In genomic region chr13:31069808-31070544, GRCh38 we compare ENCODE assay signal across 24 cellular contexts.
"Had no signal": no experiment of that assay in that cellular context is flagged by ENCODE, and none has a peak within 500 bp of the region (broad histone marks: within the 10 kb centered on the region; RNA-seq: fewer than 3 reads in every experiment).

No MANE protein-coding gene starts in this region.

- H3K27me3 ChIP-seq: gastroesophageal sphincter, left lung, neural progenitor cell, testis, uterus had no signal

- H3K9me3 Mint-ChIP-seq: activated naive CD8-positive, alpha-beta T cell treated with anti-CD3 and anti-CD28 coated beads, Interleukin-2, amount 10 ng/mL, durations not matched to agents 7 days and 5 days; activated T-cell treated with anti-CD3 and anti-CD28 coated beads, Interleukin-2, amount 50 U/mL, for 4 hours; activated T-helper 2 cell treated with anti-CD3 and anti-CD28 coated beads, Interferon-gamma antibody, Interleukin-2, Interleukin-4, amounts not matched to agents 10 μg/mL and 5 μg/mL and 100 μg/mL, durations not matched to agents 14 hours and 24 hours and 36 hours; mesothelial cell of epicardium; naive thymus-derived CD8-positive, alpha-beta T cell had no signal

- H3K27ac Mint-ChIP-seq: activated naive CD8-positive, alpha-beta T cell treated with anti-CD3 and anti-CD28 coated beads, Interleukin-2, amount 10 ng/mL, durations not matched to agents 7 days and 5 days; activated T-helper 2 cell treated with anti-CD3 and anti-CD28 coated beads, Interferon-gamma antibody, Interleukin-2, Interleukin-4, amounts not matched to agents 10 μg/mL and 5 μg/mL and 100 μg/mL, durations not matched to agents 14 hours and 24 hours and 36 hours; mesothelial cell of epicardium; naive thymus-derived CD8-positive, alpha-beta T cell; neural progenitor cell; progenitor cell of endocrine pancreas had no signal

- H3K36me3 ChIP-seq: gastroesophageal sphincter, heart left ventricle, left lung, neural progenitor cell, uterus had no signal

- H3K4me3 Mint-ChIP-seq: activated naive CD8-positive, alpha-beta T cell treated with anti-CD3 and anti-CD28 coated beads, Interleukin-2, amount 10 ng/mL, durations not matched to agents 7 days and 5 days; activated T-cell treated with anti-CD3 and anti-CD28 coated beads, Interleukin-2, amount 50 U/mL, for 4 hours; mesothelial cell of epicardium; naive thymus-derived CD8-positive, alpha-beta T cell; neural progenitor cell had no signal

- H3K27ac ChIP-seq: coronary artery, epithelial cell of prostate, gastroesophageal sphincter, heart left ventricle, left lung, neural progenitor cell, testis, uterus, VCaP had no signal

- H3K9ac ChIP-seq: neural progenitor cell had no signal

- H3K36me3 Mint-ChIP-seq: activated naive CD8-positive, alpha-beta T cell treated with anti-CD3 and anti-CD28 coated beads, Interleukin-2, amount 10 ng/mL, durations not matched to agents 7 days and 5 days; mesothelial cell of epicardium; naive thymus-derived CD8-positive, alpha-beta T cell; neural progenitor cell had no signal

- H3K4me1 ChIP-seq: gastroesophageal sphincter, heart left ventricle, left lung, testis, uterus had no signal

- H3K9me3 ChIP-seq: gastroesophageal sphincter, heart left ventricle, left lung, testis, uterus had no signal

- H3K4me3 ChIP-seq: coronary artery, gastroesophageal sphincter, heart left ventricle, left lung, neural progenitor cell, testis, uterus had no signal

- DNase-seq: activated CD4-positive, CD25-positive, alpha-beta regulatory T cell treated with anti-CD3 and anti-CD28 coated beads, Interleukin-2, amount 50 U/mL, for 72 hours; activated CD8-positive, alpha-beta memory T cell treated with anti-CD3 and anti-CD28 coated beads, Interleukin-2, amount 50 U/mL, for 48 hours; activated naive CD4-positive, alpha-beta T cell; activated naive CD8-positive, alpha-beta T cell treated with anti-CD3 and anti-CD28 coated beads, Interleukin-2, amount 10 ng/mL, durations not matched to agents 7 days and 5 days; activated T-cell treated with anti-CD3 and anti-CD28 coated beads, Interleukin-2, amount 50 U/mL, for 4 hours; amniotic stem cell; cerebellar nuclear complex; heart left ventricle; kidney glomerular epithelial cell; left lung; naive thymus-derived CD8-positive, alpha-beta T cell; stimulated activated CD4-positive, alpha-beta T cell treated with anti-CD3 and anti-CD28 coated beads, Interleukin-2, amount 100 ng/mL, for 48 hours; stimulated activated naive CD4-positive, alpha-beta T cell; testis; trophoblast cell; uterus had no signal

- H3K4me2 ChIP-seq: neural progenitor cell had no signal
